In genomic region chr19:6736917-6737283, GRCh38 we compare ENCODE assay signal across 8 cellular contexts. TPM values are rescaled to one million over a fixed set of nuclear protein-coding genes. Genes with fewer than 3 reads are reported as not detected.
DNase-seq lines count a peak whose midpoint lies in the region; ATAC-seq, FAIRE-seq and TF ChIP-seq lines count a peak whose summit lies in the region.

No MANE protein-coding gene starts in this region.

- POLR2A ChIA-PET in CD4-positive, alpha-beta memory T cell (lab: Charles Lee; ENCODE audit: partially characterized antibody) = interaction anchor here (0.6 to 6.4 kb wide), 18 partner anchors 24 to 364 kb away, joined by 3 to 130 read pairs (median 8); partner anchors contain the start of genes ALKBH7, DENND1C, KHSRP and SH2D3A

- peak overlapping the region; percentile 70 for H3K9ac ChIP-seq in OCI-LY1 (ENCODE audit: low read length)

- H3K27ac ChIP-seq in CD4-positive, alpha-beta memory T cell (ENCODE audit: low read depth, low read length) = peak overlapping the region; percentile 94
- peak overlapping the region; percentile 51 for H3K27ac ChIP-seq in OCI-LY1 (ENCODE audit: low read depth, low read length, poor library complexity, severe bottlenecking)

- no peak for ATAC-seq in effector memory CD8-positive, alpha-beta T cell (replicated peaks)
- no peak for ATAC-seq in GM21786 (IDR thresholded peaks at IDR 0.05; ENCODE audit: unreplicated experiment)

- peaks cover 14% of the 10 kb centered on the region for H3K36me3 ChIP-seq in CD4-positive, alpha-beta memory T cell (ENCODE audit: insufficient read depth, low read length)
- no peaks in the 10 kb centered on the region for H3K36me3 ChIP-seq in OCI-LY1 (ENCODE audit: insufficient read depth, low read length)

- CTCF ChIA-PET in CD4-positive, alpha-beta memory T cell (lab: Charles Lee; ENCODE audit: partially characterized antibody) = interaction anchor here (0.5 to 6.8 kb wide), 20 partner anchors 33 to 518 kb away, joined by 3 to 184 read pairs (median 4); partner anchors contain the start of gene VAV1

- no peak for TF ChIP-seq POLR2A in GM12892 (IDR thresholded peaks at IDR 0.05; ENCODE audit: low read depth, low read length)

- H4K20me1 ChIP-seq in OCI-LY1 (ENCODE audit: insufficient read depth, low read length) = no peaks in the 10 kb centered on the region

- H3K9me3 ChIP-seq in CD4-positive, alpha-beta memory T cell (ENCODE audit: control insufficient read depth in 1 of 2, low read length in 2 of 2) = no peaks in the 10 kb centered on the region
- no peaks in the 10 kb centered on the region for H3K9me3 ChIP-seq in OCI-LY1 (ENCODE audit: low read length)

- peaks cover 50% of the 10 kb centered on the region for H3K4me1 ChIP-seq in CD4-positive, alpha-beta memory T cell (ENCODE audit: insufficient read depth, low read length)
- peaks cover 44% of the 10 kb centered on the region for H3K4me1 ChIP-seq in OCI-LY1 (ENCODE audit: insufficient read depth, low read length, severe bottlenecking)

- peaks cover 15 to 31% of the 10 kb centered on the region in 2 donors for H3K36me3 Mint-ChIP-seq in CD4-positive, alpha-beta memory T cell
- H3K36me3 Mint-ChIP-seq in effector memory CD8-positive, alpha-beta T cell (ENCODE audit: insufficient read depth) = peaks cover 39% of the 10 kb centered on the region
- H3K36me3 Mint-ChIP-seq in neural crest cell (ENCODE audit: low read depth) = no peaks in the 10 kb centered on the region

- H3K4me3 ChIP-seq in CD4-positive, alpha-beta memory T cell (ENCODE audit: low read length in 2 of 2) = peak overlapping the region; percentile 58 to 80
- peak overlapping the region; percentile 74 for H3K4me3 ChIP-seq in OCI-LY1 (ENCODE audit: low read depth, low read length, poor library complexity, severe bottlenecking)

- no peak overlapping the region for H2AFZ ChIP-seq in OCI-LY1 (ENCODE audit: low read length)

- H3K27ac Mint-ChIP-seq in CD4-positive, alpha-beta memory T cell = peak overlapping the region; percentile 93 to 99 (median 98)
- H3K27ac Mint-ChIP-seq in effector memory CD8-positive, alpha-beta T cell = peak overlapping the region; percentile 97 to 99
- peak overlapping the region; percentile 97 for H3K27ac Mint-ChIP-seq in neural crest cell (ENCODE audit: unreplicated experiment)

- H3K4me2 ChIP-seq in OCI-LY1 (ENCODE audit: low read length) = peak overlapping the region; percentile 84

- H3K79me2 ChIP-seq in OCI-LY1 (ENCODE audit: insufficient read depth, low read length) = no peaks in the 10 kb centered on the region

- TF ChIP-seq CTCF in OCI-LY1 (IDR thresholded peaks at IDR 0.05; ENCODE audit: low read length) = no peak; the same call in 1 of the 2 replicates
- TF ChIP-seq CTCF in neural crest cell (conservative IDR thresholded peaks at IDR 0.05) = no peak

- H3F3A ChIP-seq in OCI-LY1 (ENCODE audit: insufficient read depth, low read length) = peaks cover 7% of the 10 kb centered on the region; the same call in 1 of the 2 replicates

- intact Hi-C loops in CD4-positive, alpha-beta memory T cell (cut with micrococcal nuclease) = loop anchor here (1.0 to 5.0 kb wide), 7 partner anchors 16 to 220 kb away; partner anchors contain the start of genes TNFSF9 and VAV1

- peak overlapping the region; percentile 95 to 99 (median 97) for H3K4me3 Mint-ChIP-seq in CD4-positive, alpha-beta memory T cell
- peak overlapping the region; percentile 87 to 97 for H3K4me3 Mint-ChIP-seq in effector memory CD8-positive, alpha-beta T cell
- H3K4me3 Mint-ChIP-seq in neural crest cell = peak overlapping the region; percentile 97

- DNase-seq in CD4-positive, alpha-beta memory T cell = peak in 1 of 5 donors; percentile 22
- no peak for DNase-seq in effector memory CD8-positive, alpha-beta T cell
- no peak for DNase-seq in neural crest cell (ENCODE audit: low read depth, low spot score)
- no peak for DNase-seq in GDM1 (lab: John Stamatoyannopoulos, UW)
- DNase-seq in RPMI8226 = no peak
- no peak for DNase-seq in GM12892 (ENCODE audit: insufficient read length)

- no peaks in the 10 kb centered on the region for H3K27me3 ChIP-seq in CD4-positive, alpha-beta memory T cell (ENCODE audit: insufficient read depth, low read length)
- no peaks in the 10 kb centered on the region for H3K27me3 ChIP-seq in OCI-LY1 (ENCODE audit: insufficient read depth, low read length)

- H3K9me2 ChIP-seq in OCI-LY1 (ENCODE audit: low read depth, low read length) = no peaks in the 10 kb centered on the region

- no peak for FAIRE-seq in GM12892 (lab: Jason Lieb, UNC)

- peaks cover 17 to 52% (median 35%) of the 10 kb centered on the region in 4 donors for H3K4me1 Mint-ChIP-seq in CD4-positive, alpha-beta memory T cell
- peaks cover 34 to 37% of the 10 kb centered on the region in 2 donors for H3K4me1 Mint-ChIP-seq in effector memory CD8-positive, alpha-beta T cell (ENCODE audit: low read depth in 2 of 2)
- H3K4me1 Mint-ChIP-seq in neural crest cell = peaks cover 39% of the 10 kb centered on the region

- H3K9me3 Mint-ChIP-seq in CD4-positive, alpha-beta memory T cell = no peaks in the 10 kb centered on the region
- H3K9me3 Mint-ChIP-seq in effector memory CD8-positive, alpha-beta T cell = no peaks in the 10 kb centered on the region
- no peaks in the 10 kb centered on the region for H3K9me3 Mint-ChIP-seq in neural crest cell

- H3K27me3 Mint-ChIP-seq in CD4-positive, alpha-beta memory T cell = no peaks in the 10 kb centered on the region
- H3K27me3 Mint-ChIP-seq in effector memory CD8-positive, alpha-beta T cell = no peaks in the 10 kb centered on the region
- H3K27me3 Mint-ChIP-seq in neural crest cell (ENCODE audit: low read depth) = peaks cover 5% of the 10 kb centered on the region

RNA-seq across cellular contexts. Expression of gene GPR108, which starts 0.5 kb away (rescaled TPM):
- total RNA-seq in CD4-positive, alpha-beta memory T cell = 10 to 100 TPM; 75.6 to 85.3 TPM
- 100 to 1,000 TPM in 1 of 2 donors, 10 to 100 TPM in 1; 99.2 to 183 TPM for polyA plus RNA-seq in CD4-positive, alpha-beta memory T cell
- total RNA-seq in neural crest cell = 43.2 and 52.9 TPM in 2 replicates
- polyA plus RNA-seq in GM12892 (2012; ENCODE audit: missing spikeins) = 31.2 TPM

RNA-seq across cellular contexts. Expression of gene TRIP10, which starts 2.6 kb away (rescaled TPM):
- 1 to 10 TPM; 6.1 to 6.5 TPM for total RNA-seq in CD4-positive, alpha-beta memory T cell
- 1 to 10 TPM; 1.1 to 2.0 TPM for polyA plus RNA-seq in CD4-positive, alpha-beta memory T cell
- total RNA-seq in neural crest cell = 19.0 and 20.6 TPM in 2 replicates
- polyA plus RNA-seq in GM12892 (2012; ENCODE audit: missing spikeins) = 47.2 TPM

RNA-seq across cellular contexts. Expression of gene C3, which starts 16.4 kb away (rescaled TPM):
- total RNA-seq in CD4-positive, alpha-beta memory T cell = 1 to 10 TPM; 1.5 to 2.2 TPM
- polyA plus RNA-seq in CD4-positive, alpha-beta memory T cell = not detected
- total RNA-seq in neural crest cell = 0.37 TPM in 1 of 2 replicates, not detected in the other
- polyA plus RNA-seq in GM12892 (2012; ENCODE audit: missing spikeins) = 1.4 TPM

RNA-seq across cellular contexts. Expression of gene SH2D3A, which starts 30.3 kb away (rescaled TPM):
- 10 to 100 TPM; 59.3 to 64.3 TPM for total RNA-seq in CD4-positive, alpha-beta memory T cell
- polyA plus RNA-seq in CD4-positive, alpha-beta memory T cell = 10 to 100 TPM; 26.9 to 37.9 TPM
- total RNA-seq in neural crest cell = not detected in 2 replicates
- 4.0 TPM for polyA plus RNA-seq in GM12892 (2012; ENCODE audit: missing spikeins)

RNA-seq across cellular contexts. Expression of gene VAV1, which starts 35.6 kb away (rescaled TPM):
- total RNA-seq in CD4-positive, alpha-beta memory T cell = 10 to 100 TPM; 82.5 to 87.6 TPM
- 10 to 100 TPM; 16.0 to 23.9 TPM for polyA plus RNA-seq in CD4-positive, alpha-beta memory T cell
- total RNA-seq in neural crest cell = not detected in 2 replicates
- polyA plus RNA-seq in GM12892 (2012; ENCODE audit: missing spikeins) = 30.2 TPM
